8 cellular contexts compared by ENCODE assay signal in genomic region chr17:77145635-77146632, GRCh38. TPM values are rescaled to one million over a fixed set of nuclear protein-coding genes. Genes with fewer than 3 reads are reported as not detected.
DNase-seq lines count a peak whose midpoint lies in the region; ATAC-seq and TF ChIP-seq lines count a peak whose summit lies in the region.

No MANE protein-coding gene starts in this region.

- H3K27me3 ChIP-seq in IMR-90 (ENCODE audit: control insufficient read depth, insufficient read depth, low read length): no peaks in the 10 kb centered on the region

- peak overlapping the region; percentile 17 to 73; a peak in 2 of 4 replicates for H4K8ac ChIP-seq in IMR-90 (ENCODE audit: low read depth in 2 of 2, low read length in 2 of 2)

- intact Hi-C loops in IMR-90 (cut with micrococcal nuclease): no loop called here

- peak overlapping the region; percentile 78 for H2AK9ac ChIP-seq in IMR-90 (replicated peaks; ENCODE audit: low read depth, low read length, poor library complexity)

- peak; percentile 31 for TF ChIP-seq CTCF in IMR-90 (conservative IDR thresholded peaks at IDR 0.05; ENCODE audit: low read depth, low read length)
- TF ChIP-seq CTCF in astrocyte of the spinal cord (IDR thresholded peaks at IDR 0.05; ENCODE audit: low read depth, low read length): peak; percentile 44

- H4K20me1 ChIP-seq in IMR-90 (ENCODE audit: insufficient read depth, low read length): peaks cover 40% of the 10 kb centered on the region; the same call in 1 of the 2 replicates

- peak overlapping the region; percentile 61 for H3K27ac ChIP-seq in IMR-90 (ENCODE audit: insufficient read depth, low read length)

- H2AK5ac ChIP-seq in IMR-90 (ENCODE audit: low read depth, low read length): peak overlapping the region; percentile 85

- H3K9ac ChIP-seq in IMR-90 (ENCODE audit: low read depth, low read length): peak overlapping the region; percentile 40

- H4K91ac ChIP-seq in IMR-90 (ENCODE audit: insufficient read depth, low read depth, low read length): peak overlapping the region; percentile 29

- H3K36me3 ChIP-seq in IMR-90 (ENCODE audit: control insufficient read depth, insufficient read depth, low read length): peaks cover 33% of the 10 kb centered on the region

- peak overlapping the region; percentile 32 for H3K23ac ChIP-seq in IMR-90 (ENCODE audit: low read depth, low read length)

- peak overlapping the region; percentile 84 for H3K14ac ChIP-seq in IMR-90 (replicated peaks; ENCODE audit: low read depth, low read length)

- H2AFZ ChIP-seq in IMR-90 (replicated peaks; ENCODE audit: low read length, poor library complexity): peak overlapping the region; percentile 21

- H3K9me1 ChIP-seq in IMR-90 (ENCODE audit: insufficient read depth, low read length): peaks cover 24% of the 10 kb centered on the region

- dilution Hi-C loops in IMR-90 (cut with HindIII; ENCODE audit: low sequenced_read_pairs, unreplicated experiment): no loop called here

- H3K79me1 ChIP-seq in IMR-90 (ENCODE audit: low read depth in 1 of 2, low read length in 2 of 2): peaks cover 28 to 91% of the 10 kb centered on the region in 2 experiments

- POLR2A ChIA-PET in IMR-90 (lab: Charles Lee; ENCODE audit: unreplicated experiment): no interaction called here

- in situ Hi-C loops in IMR-90 (cut with MboI; ENCODE audit: low sequenced_read_pairs): no loop called here
- in situ Hi-C loops in astrocyte of the spinal cord (cut with HindIII; ENCODE audit: low sequenced_read_pairs): no loop called here

- H2BK20ac ChIP-seq in IMR-90 (ENCODE audit: low read depth, low read length): peak overlapping the region; percentile 27

- peak overlapping the region; percentile 37; the same call in 2 of the 3 replicates for H2BK15ac ChIP-seq in IMR-90 (ENCODE audit: low read depth, low read length)

- TF ChIP-seq POLR2A in IMR-90 (IDR thresholded peaks at IDR 0.05; ENCODE audit: low read depth, low read length): no peak
- no peak for TF ChIP-seq POLR2A in GM18505 (IDR thresholded peaks at IDR 0.05; ENCODE audit: borderline replicate concordance, extremely low read depth, insufficient read depth, insufficient read length)

- H4K5ac ChIP-seq in IMR-90 (ENCODE audit: low read depth, low read length): peak overlapping the region; percentile 35; the same call in 1 of the 2 replicates

- peak overlapping the region; percentile 88 for H3K4ac ChIP-seq in IMR-90 (ENCODE audit: low read depth, low read length)

- peak overlapping the region; percentile 29; the same call in 1 of the 2 replicates for H3K56ac ChIP-seq in IMR-90 (ENCODE audit: extremely low read depth, insufficient read depth, low read length)

- ATAC-seq in IMR-90 (ENCODE audit: low read depth) (peak; percentile 68), GM18505 (IDR thresholded peaks at IDR 0.05; ENCODE audit: unreplicated experiment) (no peak), HG03280 (IDR thresholded peaks at IDR 0.05; ENCODE audit: unreplicated experiment) (no peak)
- ATAC-seq in stimulated activated naive CD8-positive, alpha-beta T cell treated with anti-CD3 and anti-CD28 coated beads, Interleukin-15, Interleukin-2, amounts not matched to agents 100 U/mL and 50 U/mL, for 24 hours: no peak

- H3K9me3 ChIP-seq in IMR-90 (ENCODE audit: control insufficient read depth, insufficient read depth, low read length): no peaks in the 10 kb centered on the region

- peak overlapping the region; percentile 74 for H2BK120ac ChIP-seq in IMR-90 (ENCODE audit: low read depth, low read length)

- H3K18ac ChIP-seq in IMR-90 (ENCODE audit: low read depth, low read length): peak overlapping the region; percentile 17

- DNase-seq in DMS79 (lab: John Stamatoyannopoulos, UW) (peak; percentile 17), IMR-90 (peak; percentile 76), astrocyte of the spinal cord (ENCODE audit: low read depth, low spot score) (peak; percentile 80), kidney glomerular epithelial cell (lab: John Stamatoyannopoulos, UW) (peak; percentile 62), DMS153 (lab: John Stamatoyannopoulos, UW) (no peak)
- peak; percentile 26 for DNase-seq in stimulated activated naive CD8-positive, alpha-beta T cell treated with anti-CD3 and anti-CD28 coated beads, Interleukin-15, Interleukin-2, amounts not matched to agents 100 U/mL and 50 U/mL, for 24 hours

- H2BK5ac ChIP-seq in IMR-90 (ENCODE audit: low read depth, low read length, poor library complexity, severe bottlenecking): peak overlapping the region; percentile 83

- H3K4me2 ChIP-seq in IMR-90 (ENCODE audit: low read depth, low read length): peak overlapping the region; percentile 62

- CTCF ChIA-PET in IMR-90 (lab: Yijun Ruan, JAX): interaction anchor here (0.6 to 1.0 kb wide), 2 partner anchors 17 to 58 kb away, joined by 3 to 4 read pairs; no protein-coding TSS in a partner anchor

- WGBS in IMR-90 (ENCODE audit: extremely low coverage in 2 of 2, insufficient read length in 1 of 2), 2 experiments: 32% methylated on average over 6 of the region's 13 CpGs; no CpG with 5 or more reads in 1 of the 2 experiments

- H3K4me1 ChIP-seq in IMR-90 (ENCODE audit: control insufficient read depth, insufficient read depth, low read length): peaks cover 18% of the 10 kb centered on the region

- no TSS peak for BruUV-seq in IMR-90 (replicated peaks; lab: Mats Ljungman, UMichigan)

- TF ChIP-seq RAD21 in IMR-90 (IDR thresholded peaks at IDR 0.05; ENCODE audit: low read length): peak; percentile 49

- no peak overlapping the region for H3K4me3 ChIP-seq in IMR-90 (ENCODE audit: insufficient read depth, low read depth, low read length)
- H3K4me3 ChIP-seq in astrocyte of the spinal cord (ENCODE audit: low read depth, low read length): no peak overlapping the region

TF ChIP-seq in IMR-90, 13 proteins besides CTCF, POLR2A, EP300 and RAD21:
- TF ChIP-seq, protein P1, sequence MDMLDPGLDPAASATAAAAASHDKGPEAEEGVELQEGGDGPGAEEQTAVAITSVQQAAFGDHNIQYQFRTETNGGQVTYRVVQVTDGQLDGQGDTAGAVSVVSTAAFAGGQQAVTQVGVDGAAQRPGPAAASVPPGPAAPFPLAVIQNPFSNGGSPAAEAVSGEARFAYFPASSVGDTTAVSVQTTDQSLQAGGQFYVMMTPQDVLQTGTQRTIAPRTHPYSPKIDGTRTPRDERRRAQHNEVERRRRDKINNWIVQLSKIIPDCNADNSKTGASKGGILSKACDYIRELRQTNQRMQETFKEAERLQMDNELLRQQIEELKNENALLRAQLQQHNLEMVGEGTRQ (IDR thresholded peaks at IDR 0.05; ENCODE audit: low read depth, low read length): peak; percentile 16; the same call in 1 of the 2 replicates
- TF ChIP-seq SMC3 (IDR thresholded peaks at IDR 0.05; ENCODE audit: low read depth, low read length) (peak; percentile 45), FOS (IDR thresholded peaks at IDR 0.05; ENCODE audit: low read depth, low read length) (no peak), MXI1 (IDR thresholded peaks at IDR 0.05; ENCODE audit: borderline replicate concordance, low read depth, low read length) (peak; percentile 98)
TF ChIP-seq in IMR-90: peak in this region for 3.

RNA-seq across cellular contexts. Expression of gene SEC14L1, which starts 5.2 kb away (rescaled TPM):
- 24.9 and 27.8 TPM in 2 replicates for total RNA-seq in IMR-90 (2012; rRNA removed)
- 32.5 and 35.8 TPM in 2 replicates for polyA plus RNA-seq in IMR-90 (2012; rRNA removed)
- 19.2 and 30.0 TPM in 2 replicates for polyA plus RNA-seq in IMR-90 (2012; cell fraction: cytosol; rRNA removed)
- polyA plus RNA-seq in IMR-90 (2012; cell fraction: nucleus; rRNA removed; ENCODE audit: low replicate concordance): 40.3 and 52.3 TPM in 2 replicates
